In genomic region chr6:116667620-116668019, GRCh38 we compare ENCODE assay signal across 8 cellular contexts. TPM values are rescaled to one million over a fixed set of nuclear protein-coding genes. Genes with fewer than 3 reads are reported as not detected.
DNase-seq lines count a peak whose midpoint lies in the region; ATAC-seq and TF ChIP-seq lines count a peak whose summit lies in the region.

No MANE protein-coding gene starts in this region.

- no peaks in the 10 kb centered on the region for H3K36me3 ChIP-seq in CD8-positive, alpha-beta memory T cell (ENCODE audit: insufficient read depth, low read length)
- H3K36me3 ChIP-seq in HAP-1 (replicated peaks) (no peaks in the 10 kb centered on the region), Panc1 (ENCODE audit: control insufficient read depth, insufficient read depth, low read length) (no peaks in the 10 kb centered on the region; the same call in 1 of the 2 replicates)

- no peaks in the 10 kb centered on the region for H3K27me3 ChIP-seq in CD8-positive, alpha-beta memory T cell (ENCODE audit: insufficient read depth, low read length, poor library complexity, severe bottlenecking)
- peaks cover 2% of the 10 kb centered on the region; the same call in 1 of the 2 replicates for H3K27me3 ChIP-seq in HAP-1 (ENCODE audit: low read depth)
- H3K27me3 ChIP-seq in Panc1 (ENCODE audit: control insufficient read depth, insufficient read depth, low read length) = no peaks in the 10 kb centered on the region

- H3K9me3 Mint-ChIP-seq in CD8-positive, alpha-beta memory T cell = no peaks in the 10 kb centered on the region

- H3K4me1 Mint-ChIP-seq in CD8-positive, alpha-beta memory T cell = peaks cover 43 to 54% (median 53%) of the 10 kb centered on the region in 3 donors

- peak overlapping the region; percentile 85 for H3K27ac ChIP-seq in CD8-positive, alpha-beta memory T cell (ENCODE audit: low read depth, low read length)
- H3K27ac ChIP-seq in Panc1 (ENCODE audit: low read length) = peak overlapping the region; percentile 96

- peaks cover 36% of the 10 kb centered on the region for H3K4me1 ChIP-seq in CD8-positive, alpha-beta memory T cell (ENCODE audit: insufficient read depth, low read length)
- H3K4me1 ChIP-seq in HAP-1 (peaks cover 21% of the 10 kb centered on the region), Panc1 (ENCODE audit: control insufficient read depth, insufficient read depth, low read length) (peaks cover 21% of the 10 kb centered on the region)

- peak overlapping the region; percentile 95 to 100 (median 99) for H3K4me3 Mint-ChIP-seq in CD8-positive, alpha-beta memory T cell

- ATAC-seq in Panc1 = no peak

- in situ Hi-C loops in HAP-1 (cut with MboI; ENCODE audit: low sequenced_read_pairs) (loop anchor here (25.0 kb wide), 1 partner anchor 380 kb away; the partner anchor contains the start of gene TSPYL1), Panc1 (cut with HindIII; ENCODE audit: low pct_unique_long_range_greater_than_20kb, low sequenced_read_pairs) (no loop called here)

- intact Hi-C loops in Panc1 (cut with micrococcal nuclease; ENCODE audit: unreplicated experiment) = no loop called here

- no peaks in the 10 kb centered on the region for H3K9me3 ChIP-seq in CD8-positive, alpha-beta memory T cell (ENCODE audit: low read length)
- H3K9me3 ChIP-seq in HAP-1 (no peaks in the 10 kb centered on the region), Panc1 (ENCODE audit: control insufficient read depth, insufficient read depth, low read depth, low read length) (no peaks in the 10 kb centered on the region)

- H3K27me3 Mint-ChIP-seq in CD8-positive, alpha-beta memory T cell = peaks cover 11 to 12% of the 10 kb centered on the region in 2 donors

- POLR2A ChIA-PET in CD8-positive, alpha-beta memory T cell (lab: Charles Lee) = interaction anchor here (0.6 kb wide), 1 partner anchor 12 kb away, joined by 3 read pairs; no protein-coding TSS in a partner anchor
- POLR2A ChIA-PET in Panc1 (lab: Charles Lee) = interaction anchor here (0.6 kb wide), 1 partner anchor 117 kb away, joined by 3 read pairs; no protein-coding TSS in a partner anchor

- peaks cover 3 to 23% (median 7%) of the 10 kb centered on the region in 3 donors for H3K36me3 Mint-ChIP-seq in CD8-positive, alpha-beta memory T cell

- no peak for TF ChIP-seq POLR2A in erythroblast (IDR thresholded peaks at IDR 0.05; ENCODE audit: low read length)

- BruUV-seq in Panc1 (replicated peaks; lab: Mats Ljungman, UMichigan) = no TSS peak

- TF ChIP-seq CTCF in Panc1 (IDR thresholded peaks at IDR 0.05) = no peak

- CTCF ChIA-PET in CD8-positive, alpha-beta memory T cell (lab: Charles Lee) = interaction anchor here (0.9 to 1.5 kb wide), 2 partner anchors 11 to 18 kb away, joined by 3 to 4 read pairs; no protein-coding TSS in a partner anchor
- CTCF ChIA-PET in Panc1 (lab: Charles Lee) = no interaction called here

- peak overlapping the region in 6 of 8 donors; percentile 98 to 99 (median 99) for H3K27ac Mint-ChIP-seq in CD8-positive, alpha-beta memory T cell

- H3K4me3 ChIP-seq in CD8-positive, alpha-beta memory T cell (ENCODE audit: low read length) = peak overlapping the region; percentile 79
- peak overlapping the region; percentile 80 for H3K4me3 ChIP-seq in HAP-1
- peak overlapping the region; percentile 80 to 85 for H3K4me3 ChIP-seq in Panc1 (ENCODE audit: low read depth in 2 of 2, low read length in 2 of 2)
- H3K4me3 ChIP-seq in skeletal muscle cell (ENCODE audit: low read depth, low read length) = peak overlapping the region; percentile 98

- no peak for DNase-seq in CD8-positive, alpha-beta memory T cell
- DNase-seq in HAP-1 (ENCODE audit: low spot score in 2 of 2) = no peak
- no peak for DNase-seq in Panc1 (ENCODE audit: low read depth, low spot score)
- peak; percentile 33 to 45 for DNase-seq in erythroblast (lab: John Stamatoyannopoulos, UW)
- DNase-seq in skeletal muscle cell (ENCODE audit: low read depth) = no peak
- DNase-seq in NCI-H2227 treated with DMSO at 0.1 percent for 48 hours (lab: John Stamatoyannopoulos, UW) = no peak
- no peak for DNase-seq in retina
- no peak for DNase-seq in ureter (ENCODE audit: low spot score)

RNA-seq across cellular contexts. Expression of gene ZUP1, which starts 0.9 kb away (rescaled TPM):
- total RNA-seq in CD8-positive, alpha-beta memory T cell = 10 to 100 TPM; 16.3 to 16.7 TPM
- polyA plus RNA-seq in CD8-positive, alpha-beta memory T cell = 4.3 TPM
- 26.0 TPM for total RNA-seq in Panc1 (2021; ENCODE audit: unreplicated experiment)
- 9.6 TPM for polyA plus RNA-seq in Panc1 (2012; ENCODE audit: insufficient read length)
- total RNA-seq in ureter = 16.5 TPM

RNA-seq across cellular contexts. Expression of gene KPNA5, which starts 13.4 kb away (rescaled TPM):
- 10 to 100 TPM; 11.3 to 13.5 TPM for total RNA-seq in CD8-positive, alpha-beta memory T cell
- polyA plus RNA-seq in CD8-positive, alpha-beta memory T cell = 12.0 TPM
- total RNA-seq in Panc1 (2021; ENCODE audit: unreplicated experiment) (16.2 TPM), ureter (21.2 TPM)
- 5.1 TPM for polyA plus RNA-seq in Panc1 (2012; ENCODE audit: insufficient read length)

RNA-seq across cellular contexts. Expression of gene RSPH4A, which starts 51.3 kb away (rescaled TPM):
- under 1 TPM; 0.11 to 0.28 TPM for total RNA-seq in CD8-positive, alpha-beta memory T cell
- not detected for polyA plus RNA-seq in CD8-positive, alpha-beta memory T cell
- total RNA-seq in Panc1 (2021; ENCODE audit: unreplicated experiment) (0.44 TPM), ureter (0.55 TPM)
- 0.31 TPM for polyA plus RNA-seq in Panc1 (2012; ENCODE audit: insufficient read length)

Comparison
In these comparisons a context has a peak if more than half of its experiments do, and no peak if none do; other contexts are left out.
1. DNase-seq: peak in erythroblast (2 of 2); none in CD8-positive, alpha-beta memory T cell (0 of 5), HAP-1 (0 of 2), Panc1 (single experiment), skeletal muscle cell (single experiment), NCI-H2227 treated with DMSO at 0.1 percent for 48 hours (single experiment), retina (single experiment) and ureter (single experiment).
2. Peak in every context shown above with its lines, with median percentiles within 50 percentile points of each other: H3K4me3 ChIP-seq.